In genomic region chr16:86905302-86905701, GRCh38 we compare ENCODE assay signal across 1 cellular context.
A peak's percentile ranks its signal among the peaks of the same experiment; 100 is the strongest.
TF ChIP-seq lines count a peak whose summit lies in the region.

No MANE protein-coding gene starts in this region.

TF ChIP-seq in HepG2, 621 proteins besides CTCF, POLR2A, EP300 and RAD21 (continued from another document):
- peak; percentile 84 for TF ChIP-seq USF2 (IDR thresholded peaks at IDR 0.05; ENCODE audit: low read depth, low read length)
- no peak for TF ChIP-seq USF2 (CRISPR knock-in tag; IDR thresholded peaks at IDR 0.05; ENCODE audit: borderline replicate concordance)
- no peak for TF ChIP-seq ZNF768 (CRISPR knock-in tag; IDR thresholded peaks at IDR 0.05)
- no peak for TF ChIP-seq ELF3 (CRISPR knock-in tag; IDR thresholded peaks at IDR 0.05)
- TF ChIP-seq RAD51 (IDR thresholded peaks at IDR 0.05; ENCODE audit: borderline replicate concordance), result peak; percentile 48; the same call in 1 of the 2 replicates
